8 cellular contexts compared by ENCODE assay signal in the genomic region with DNA sequence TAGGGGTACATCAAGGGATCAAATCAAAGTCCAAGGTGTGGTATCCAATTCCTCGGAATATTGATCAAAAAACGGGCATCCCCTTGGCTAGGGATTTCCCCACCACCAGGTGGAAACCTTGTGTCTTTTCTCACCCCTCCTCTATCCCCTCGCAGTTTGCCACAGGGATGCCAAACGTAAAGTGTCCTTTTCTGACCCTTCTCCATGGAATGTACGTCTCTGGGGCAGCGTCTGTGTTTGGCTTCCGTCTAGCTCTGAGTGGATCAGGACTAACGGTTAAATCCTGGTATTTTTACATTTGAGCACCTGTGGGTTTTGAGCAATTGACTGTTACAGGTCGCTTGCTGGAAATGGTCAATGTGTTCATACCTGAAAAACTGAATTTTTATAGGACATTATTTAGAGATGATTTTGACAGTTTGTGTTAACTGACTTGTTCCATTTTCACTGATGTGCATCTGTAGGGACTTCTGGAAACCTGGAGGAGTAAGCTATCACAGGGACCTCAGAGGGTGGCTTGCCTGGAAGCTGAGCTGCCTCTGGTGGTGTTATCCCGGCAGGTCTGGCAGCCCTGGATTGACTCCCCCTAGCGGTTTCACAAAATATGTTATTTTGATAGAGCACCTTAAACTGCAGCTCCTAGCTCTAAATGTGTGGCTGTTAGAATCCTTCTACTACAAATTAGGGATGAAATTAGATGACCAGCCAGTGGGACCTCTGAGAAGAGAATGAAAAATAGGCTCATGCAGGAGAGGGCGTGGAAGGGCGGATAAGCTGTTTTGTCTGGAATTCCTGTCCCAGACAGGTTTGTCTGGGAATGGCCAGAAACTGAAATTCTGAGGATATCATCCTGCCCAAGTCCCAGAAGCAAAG. TPM values are rescaled to one million over a fixed set of nuclear protein-coding genes. Genes with fewer than 3 reads are reported as not detected.
DNase-seq lines count a peak whose midpoint lies in the region; ATAC-seq, FAIRE-seq and TF ChIP-seq lines count a peak whose summit lies in the region.

No MANE protein-coding gene starts in this region.

- H3K4me1 ChIP-seq in kidney (ENCODE audit: control insufficient read depth in 1 of 2, insufficient read depth in 1 of 2, low read depth in 1 of 2, low read length in 2 of 2), result peaks cover 0 to 7% of the 10 kb centered on the region in 2 donors

- peak overlapping the region; percentile 56 for H3K4me3 Mint-ChIP-seq in central memory CD8-positive, alpha-beta T cell

- H3K9ac ChIP-seq in kidney (ENCODE audit: low read length in 2 of 2), result no peak overlapping the region

- no peak overlapping the region for H3K4me3 ChIP-seq in kidney (ENCODE audit: low read length in 2 of 2)

- peak; percentile 64 for TF ChIP-seq CTCF in kidney (IDR thresholded peaks at IDR 0.05; ENCODE audit: borderline replicate concordance, extremely low read depth, insufficient read depth)

- no peak overlapping the region for H3K27ac ChIP-seq in kidney (ENCODE audit: low read depth in 2 of 2, low read length in 2 of 2)

- ATAC-seq in GM18508 (IDR thresholded peaks at IDR 0.05; ENCODE audit: insufficient read depth, unreplicated experiment) (peak; percentile 50), HG03039 (IDR thresholded peaks at IDR 0.05; ENCODE audit: unreplicated experiment) (peak; percentile 68)
- ATAC-seq in central memory CD8-positive, alpha-beta T cell (replicated peaks; ENCODE audit: extremely low read depth, poor library complexity, severe bottlenecking), result peak; percentile 75

- no peaks in the 10 kb centered on the region for H3K9me3 ChIP-seq in kidney (ENCODE audit: control insufficient read depth in 1 of 2, low read length in 2 of 2)

- intact Hi-C loops in kidney (cut with DNase I), result loop anchor here (10.0 kb wide), 1 partner anchor 52 kb away; no protein-coding TSS in a partner anchor

- no peaks in the 10 kb centered on the region for H3K36me3 Mint-ChIP-seq in central memory CD8-positive, alpha-beta T cell (ENCODE audit: insufficient read depth)

- H3K27me3 Mint-ChIP-seq in central memory CD8-positive, alpha-beta T cell, result peaks cover 12% of the 10 kb centered on the region

- peaks cover 20% of the 10 kb centered on the region for H3K4me1 Mint-ChIP-seq in central memory CD8-positive, alpha-beta T cell

- no peaks in the 10 kb centered on the region for H3K9me3 Mint-ChIP-seq in central memory CD8-positive, alpha-beta T cell

- peak overlapping the region; percentile 55 for H3K27ac Mint-ChIP-seq in central memory CD8-positive, alpha-beta T cell (ENCODE audit: low read depth)

- FAIRE-seq in kidney (lab: Jason Lieb, UNC), result no peak

- H3K36me3 ChIP-seq in kidney (ENCODE audit: control insufficient read depth in 1 of 2, insufficient read depth in 2 of 2, low read length in 2 of 2), result no peaks in the 10 kb centered on the region

- DNase-seq in AG08395 (ENCODE audit: low spot score) (peak; percentile 77), NCI-H2029 treated with DMSO at 0.1 percent for 48 hours (lab: John Stamatoyannopoulos, UW) (peak; percentile 57), T-helper 9 cell (peak; percentile 22), kidney (no peak)
- DNase-seq in central memory CD8-positive, alpha-beta T cell (ENCODE audit: low spot score in 2 of 2), result peak in 1 of 2 donors; percentile 18
- DNase-seq in stimulated activated CD4-positive, alpha-beta T cell treated with anti-CD3 and anti-CD28 coated beads, Interleukin-4, amount 100 ng/mL, for 24 hours, result peak; percentile 34

RNA-seq across cellular contexts. Expression of a gene that starts 8.8 kb away (rescaled TPM):
- total RNA-seq in kidney, result 62.8 TPM
- 168 TPM for polyA plus RNA-seq in kidney (ENCODE audit: insufficient read depth, low read depth, low replicate concordance)
